Comparison of ENCODE assay signal across 13 cellular contexts in genomic region chr2:31333046-31333445, GRCh38.
DNase-seq lines count a peak whose midpoint lies in the region; ATAC-seq, FAIRE-seq and TF ChIP-seq lines count a peak whose summit lies in the region.
"Had no signal": no experiment of that assay in that cellular context is flagged by ENCODE, and none has a peak within 500 bp of the region (broad histone marks: within the 10 kb centered on the region; RNA-seq: fewer than 3 reads in every experiment).

No MANE protein-coding gene starts in this region.

- H2BK12ac ChIP-seq in mesenchymal stem cell (ENCODE audit: low read length in 2 of 2) = peak overlapping the region; percentile 29 to 40

- H3K79me1 ChIP-seq in mesenchymal stem cell (replicated peaks; ENCODE audit: low read length, poor library complexity, severe bottlenecking) = no peaks in the 10 kb centered on the region

- no peak overlapping the region for H3K27ac ChIP-seq in right atrium auricular region
- no peak overlapping the region for H3K27ac ChIP-seq in OCI-LY3 (ENCODE audit: low read length)
- no peak overlapping the region for H3K27ac ChIP-seq in mesenchymal stem cell (ENCODE audit: low read length, poor library complexity, severe bottlenecking)
- H3K27ac ChIP-seq: HL-60, SJCRH30 had no signal

- no peak for TF ChIP-seq CTCF in right atrium auricular region (IDR thresholded peaks at IDR 0.05)
- TF ChIP-seq CTCF in OCI-LY3 (IDR thresholded peaks at IDR 0.05; ENCODE audit: low read depth, low read length) = no peak

- DNase-seq in right atrium auricular region (ENCODE audit: low spot score) (peak; percentile 40), left cardiac atrium (no peak), mesenchymal stem cell (no peak), GM12891 (ENCODE audit: insufficient read length, low spot score) (no peak), mesenteric fat pad (ENCODE audit: low spot score) (no peak), ACHN (no peak), midbrain (lab: John Stamatoyannopoulos, UW) (no peak)

- H3K4me3 ChIP-seq in right atrium auricular region (no peak overlapping the region), OCI-LY3 (ENCODE audit: low read length) (no peak overlapping the region), mesenchymal stem cell (ENCODE audit: insufficient read depth in 1 of 2, low read depth in 1 of 2, low read length in 2 of 2) (no peak overlapping the region)
- H3K4me3 ChIP-seq: BLaER1 treated with 17β-estradiol and CSF1 and Interleukin-3, amounts not matched to agents 10 nM and 100 nM; K562; SJCRH30 had no signal

- no peak overlapping the region for H2BK120ac ChIP-seq in mesenchymal stem cell (ENCODE audit: low read depth, low read length)

- H2BK15ac ChIP-seq in mesenchymal stem cell (ENCODE audit: low read depth, poor library complexity, severe bottlenecking) = no peak overlapping the region

- no peaks in the 10 kb centered on the region for H3K9me3 ChIP-seq in right atrium auricular region
- H3K9me3 ChIP-seq in OCI-LY3 (ENCODE audit: insufficient read depth, low read length) = no peaks in the 10 kb centered on the region
- no peaks in the 10 kb centered on the region for H3K9me3 ChIP-seq in mesenchymal stem cell (ENCODE audit: control insufficient read depth, low read length)
- H3K9me3 ChIP-seq: BLaER1 treated with 17β-estradiol and CSF1 and Interleukin-3, amounts not matched to agents 10 nM and 100 nM; SJCRH30 had no signal

- H3K14ac ChIP-seq in mesenchymal stem cell (ENCODE audit: low read length in 2 of 2) = peak overlapping the region in 1 of 2 experiments; percentile 6

- no peak overlapping the region for H2BK5ac ChIP-seq in mesenchymal stem cell (ENCODE audit: low read depth, low read length, poor library complexity, severe bottlenecking)

- 0 out of 2 replicates have a peak overlapping the region, but pooled peaks have one; percentile 32 for H3K4me2 ChIP-seq in OCI-LY3 (ENCODE audit: low read length)
- H3K4me2 ChIP-seq in mesenchymal stem cell (ENCODE audit: low read length, poor library complexity, severe bottlenecking) = no peak overlapping the region

- H3K18ac ChIP-seq in mesenchymal stem cell (ENCODE audit: low read depth in 1 of 2, low read length in 2 of 2) = peak overlapping the region in 1 of 2 experiments; percentile 61

- H3K4ac ChIP-seq in mesenchymal stem cell (ENCODE audit: low read depth in 1 of 2, low read length in 2 of 2) = peak overlapping the region in 1 of 2 experiments; percentile 47

- no peak for ATAC-seq in left cardiac atrium

- 80% methylated on average over 5 of the region's 5 CpGs for WGBS in mesenchymal stem cell

- H3K4me1 ChIP-seq in right atrium auricular region (peaks cover 0 to 6% of the 10 kb centered on the region in 2 donors), OCI-LY3 (ENCODE audit: low read length) (peaks cover 35% of the 10 kb centered on the region), mesenchymal stem cell (ENCODE audit: control insufficient read depth, insufficient read depth, low read depth, low read length) (peaks cover 12% of the 10 kb centered on the region)

- H3K79me2 ChIP-seq in OCI-LY3 (ENCODE audit: low read length) = no peaks in the 10 kb centered on the region

- no peak overlapping the region for H2AFZ ChIP-seq in OCI-LY3 (ENCODE audit: low read depth, low read length)
- no peak overlapping the region for H2AFZ ChIP-seq in mesenchymal stem cell (ENCODE audit: low read depth, low read length)

- H3K9ac ChIP-seq in OCI-LY3 (ENCODE audit: low read length) (no peak overlapping the region), mesenchymal stem cell (ENCODE audit: low read length) (no peak overlapping the region)

- intact Hi-C loops in left cardiac atrium (cut with DNase I) = loop anchor here (2.0 to 5.0 kb wide), 3 partner anchors 162 to 618 kb away; no protein-coding TSS in a partner anchor

- H4K91ac ChIP-seq in mesenchymal stem cell (ENCODE audit: low read length) = peak overlapping the region; percentile 56

- H3K27me3 ChIP-seq in right atrium auricular region (no peaks in the 10 kb centered on the region), OCI-LY3 (ENCODE audit: low read depth, low read length) (peaks cover 18% of the 10 kb centered on the region), mesenchymal stem cell (ENCODE audit: control insufficient read depth in 1 of 2, insufficient read depth in 1 of 2, low read length in 2 of 2) (peaks cover 0 to 13% of the 10 kb centered on the region in 2 experiments)
- H3K27me3 ChIP-seq: BLaER1 treated with 17β-estradiol and CSF1 and Interleukin-3, amounts not matched to agents 10 nM and 100 nM had no signal

- H4K8ac ChIP-seq in mesenchymal stem cell (ENCODE audit: low read length) = no peak overlapping the region

- H3K36me3 ChIP-seq in right atrium auricular region (no peaks in the 10 kb centered on the region), OCI-LY3 (replicated peaks; ENCODE audit: low read depth, low read length) (no peaks in the 10 kb centered on the region), mesenchymal stem cell (ENCODE audit: control insufficient read depth in 1 of 2, insufficient read depth in 2 of 2, low read depth in 1 of 2, low read length in 2 of 2) (no peaks in the 10 kb centered on the region)
- H3K36me3 ChIP-seq: BLaER1 treated with 17β-estradiol and CSF1 and Interleukin-3, amounts not matched to agents 10 nM and 100 nM; SJCRH30 had no signal

- no peak for FAIRE-seq in GM12891 (lab: Jason Lieb, UNC)
- FAIRE-seq: A204.1 had no signal

- no peaks in the 10 kb centered on the region for H4K20me1 ChIP-seq in OCI-LY3 (ENCODE audit: insufficient read depth, low read length)
- H4K20me1 ChIP-seq: BLaER1 treated with 17β-estradiol and CSF1 and Interleukin-3, amounts not matched to agents 10 nM and 100 nM had no signal

- no peak overlapping the region for H2AK5ac ChIP-seq in mesenchymal stem cell (ENCODE audit: low read length, severe bottlenecking)

- no peak overlapping the region for H3K23ac ChIP-seq in mesenchymal stem cell (ENCODE audit: low read length in 2 of 2)

- TF ChIP-seq POLR2A in GM12891 (IDR thresholded peaks at IDR 0.05; ENCODE audit: low read depth, low read length) = no peak

- in situ Hi-C loops in ACHN (cut with HindIII; ENCODE audit: low pct_ligation_motif_present, low pct_unique_long_range_greater_than_20kb, low sequenced_read_pairs) = loop anchor here (25.0 kb wide), 1 partner anchor 171 kb away; no protein-coding TSS in a partner anchor

TF ChIP-seq in GM12891, 5 proteins besides CTCF, POLR2A, EP300 and RAD21:
- TF ChIP-seq POLR2AphosphoS5 (IDR thresholded peaks at IDR 0.05; ENCODE audit: low read depth, low read length) = no peak
